Comparison of ENCODE assay signal across 23 cellular contexts in genomic region chr2:28989973-28990372, GRCh38. TPM values are rescaled to one million over a fixed set of nuclear protein-coding genes. Genes with fewer than 3 reads are reported as not detected.
DNase-seq lines count a peak whose midpoint lies in the region; ATAC-seq, FAIRE-seq and TF ChIP-seq lines count a peak whose summit lies in the region.
"Had no signal": no experiment of that assay in that cellular context is flagged by ENCODE, and none has a peak within 500 bp of the region (broad histone marks: within the 10 kb centered on the region; RNA-seq: fewer than 3 reads in every experiment).

No MANE protein-coding gene starts in this region.

- H3K9me3 ChIP-seq in RWPE2 (ENCODE audit: severe bottlenecking), result no peaks in the 10 kb centered on the region
- H3K9me3 ChIP-seq in esophagus squamous epithelium, result no peaks in the 10 kb centered on the region

- no peak for TF ChIP-seq POLR2A in esophagus squamous epithelium (IDR thresholded peaks at IDR 0.05)

- H3K4me3 ChIP-seq in RWPE2 (ENCODE audit: severe bottlenecking) (no peak overlapping the region), esophagus squamous epithelium (no peak overlapping the region), rectal smooth muscle tissue (ENCODE audit: low read length) (no peak overlapping the region)
- H3K4me3 ChIP-seq: GM23338 had no signal

- TF ChIP-seq CTCF in RWPE2 (IDR thresholded peaks at IDR 0.05; ENCODE audit: poor library complexity, severe bottlenecking) (no peak), esophagus squamous epithelium (IDR thresholded peaks at IDR 0.05) (no peak)

- H3K27me3 ChIP-seq in RWPE2 (ENCODE audit: insufficient read depth, poor library complexity, severe bottlenecking) (no peaks in the 10 kb centered on the region), esophagus squamous epithelium (no peaks in the 10 kb centered on the region), rectal smooth muscle tissue (ENCODE audit: control insufficient read depth, insufficient read depth, low read length) (no peaks in the 10 kb centered on the region)

- DNase-seq in RWPE2 (ENCODE audit: low spot score) (peak; percentile 23), esophagus squamous epithelium (lab: John Stamatoyannopoulos, UW) (no peak), urothelium cell line (ENCODE audit: low spot score) (no peak), NCI-H2227 treated with DMSO at 0.1 percent for 48 hours (lab: John Stamatoyannopoulos, UW) (no peak), NCI-H1436 treated with DMSO at 0.1 percent for 48 hours (lab: John Stamatoyannopoulos, UW) (no peak)
- DNase-seq in stimulated activated CD4-positive, alpha-beta T cell treated with anti-CD3 and anti-CD28 coated beads, Interleukin-12 subunit alpha, Interleukin-12 subunit beta, amount 100 ng/mL, for 4 hours, result no peak
- DNase-seq: CD4-positive, CD25-positive, alpha-beta regulatory T cell; DMS 273 treated with DMSO at 0.1 percent for 48 hours; DND-41; NCI-H1105; NCI-H2029 treated with DMSO at 0.1 percent for 48 hours; NCI-H345; NCI-H524 treated with DMSO at 0.1 percent for 48 hours; NCI-H82; OCI-M1; Right ventricle myocardium superior had no signal

- H3K27ac ChIP-seq in RWPE2 (ENCODE audit: poor library complexity, severe bottlenecking) (no peak overlapping the region), esophagus squamous epithelium (peak overlapping the region; percentile 2 to 84 (median 58)), rectal smooth muscle tissue (ENCODE audit: low read depth, low read length) (peak overlapping the region; percentile 81)
- H3K27ac ChIP-seq: KMS-11 had no signal

- ATAC-seq in RWPE2 (ENCODE audit: low read depth), result no peak
- ATAC-seq: GM23338, HCT116 had no signal

- FAIRE-seq in urothelium cell line (lab: Jason Lieb, UNC), result peak; percentile 90
- FAIRE-seq: GM12891, HTR-8/SVneo, RCC 7860 had no signal

- 80 to 82% methylated on average over 2 to 4 of the region's 5 CpGs for WGBS in esophagus squamous epithelium, 2 donors

- H3K36me3 ChIP-seq in RWPE2 (ENCODE audit: low read depth) (no peaks in the 10 kb centered on the region), esophagus squamous epithelium (no peaks in the 10 kb centered on the region), rectal smooth muscle tissue (ENCODE audit: control insufficient read depth, insufficient read depth, low read length) (no peaks in the 10 kb centered on the region)

- peaks cover 8% of the 10 kb centered on the region for H3K4me1 ChIP-seq in RWPE2 (ENCODE audit: insufficient read depth, poor library complexity, severe bottlenecking)
- peaks cover 0 to 37% (median 22%) of the 10 kb centered on the region in 3 donors for H3K4me1 ChIP-seq in esophagus squamous epithelium
- H3K4me1 ChIP-seq in rectal smooth muscle tissue (ENCODE audit: control insufficient read depth, insufficient read depth, low read length), result peaks cover 30% of the 10 kb centered on the region

- intact Hi-C loops in esophagus squamous epithelium (cut with DNase I), result no loop called here

- H3K9ac ChIP-seq in rectal smooth muscle tissue (ENCODE audit: low read length), result no peak overlapping the region
- H3K9ac ChIP-seq: KMS-11 had no signal

RNA-seq across cellular contexts. Expression of gene TOGARAM2, which starts 8.9 kb away (rescaled TPM):
- under 1 TPM in 3 of 4 donors, not detected in 1; 0.03 to 0.76 (median 0.48) TPM for total RNA-seq in esophagus squamous epithelium
